In the genomic region with DNA sequence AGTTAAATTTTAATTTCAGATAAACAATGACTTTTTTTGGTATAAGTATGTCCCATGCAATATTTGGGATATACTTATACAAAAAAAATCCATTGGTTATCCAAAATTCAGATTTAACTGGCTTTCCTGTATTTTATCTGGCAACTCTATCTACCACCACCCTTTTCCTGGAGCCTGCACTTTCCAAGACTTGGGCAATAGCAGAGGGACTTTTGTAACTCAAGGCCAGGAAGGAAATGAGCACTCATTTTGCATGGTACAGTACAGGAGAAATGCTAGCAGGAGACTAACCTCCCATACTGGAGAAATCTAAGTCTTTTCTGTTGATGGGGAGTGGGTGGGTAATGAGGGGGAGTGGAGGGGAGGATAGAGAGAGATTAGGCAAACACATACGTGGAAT, we compare ENCODE assay signal across 35 cellular contexts. TPM values are rescaled to one million over a fixed set of nuclear protein-coding genes. Genes with fewer than 3 reads are reported as not detected.
"Had no signal": no experiment of that assay in that cellular context is flagged by ENCODE, and none has a peak within 500 bp of the region (broad histone marks: within the 10 kb centered on the region; RNA-seq: fewer than 3 reads in every experiment).

No MANE protein-coding gene starts in this region.

- ATAC-seq: activated CD4-positive, CD25-positive, alpha-beta regulatory T cell treated with anti-CD3 and anti-CD28 coated beads, Interleukin-2, amount 50 U/mL, for 24 hours; body of pancreas; left colon; naive thymus-derived CD4-positive, alpha-beta T cell; stimulated activated effector memory CD8-positive, alpha-beta T cell treated with anti-CD3 and anti-CD28 coated beads, Interleukin-12 subunit alpha, Interleukin-12 subunit beta, amount 100 ng/mL, for 72 hours had no signal

- H3K79me2 ChIP-seq: hepatocyte had no signal

- H3K4me3 Mint-ChIP-seq: activated naive CD8-positive, alpha-beta T cell; mesothelial cell of epicardium; naive thymus-derived CD4-positive, alpha-beta T cell; stimulated activated effector memory CD8-positive, alpha-beta T cell treated with anti-CD3 and anti-CD28 coated beads, Interleukin-12 subunit alpha, Interleukin-12 subunit beta, amount 100 ng/mL, for 72 hours; stimulated activated naive CD8-positive, alpha-beta T cell treated with anti-CD3 and anti-CD28 coated beads, Interleukin-15, Interleukin-2, amounts not matched to agents 100 ng/mL and 50 ng/mL, for 24 hours; type B pancreatic cell had no signal

- H3K27me3 Mint-ChIP-seq: activated naive CD8-positive, alpha-beta T cell; progenitor cell of endocrine pancreas; type B pancreatic cell had no signal

- H3K36me3 Mint-ChIP-seq: naive thymus-derived CD4-positive, alpha-beta T cell; stimulated activated effector memory CD8-positive, alpha-beta T cell treated with anti-CD3 and anti-CD28 coated beads, Interleukin-12 subunit alpha, Interleukin-12 subunit beta, amount 100 ng/mL, for 72 hours; type B pancreatic cell had no signal

- H2AFZ ChIP-seq: hepatocyte had no signal

- H3K27me3 ChIP-seq: body of pancreas, colonic mucosa, hepatocyte, ovary, sigmoid colon, uterus had no signal

- H3K9me3 ChIP-seq: adrenal gland, body of pancreas, colonic mucosa, ovary, sigmoid colon, thoracic aorta, uterus had no signal

- H3K36me3 ChIP-seq: adrenal gland, colonic mucosa, ovary, sigmoid colon, thoracic aorta, uterus, WERI-Rb-1 had no signal

- DNase-seq: activated CD4-positive, alpha-beta T cell treated with anti-CD3 and anti-CD28 coated beads for 48 hours; activated CD4-positive, alpha-beta T cell treated with anti-CD3 and anti-CD28 coated beads, Interleukin-2, amount 50 U/mL, for 48 hours; activated CD8-positive, alpha-beta memory T cell treated with anti-CD3 and anti-CD28 coated beads for 24 hours; activated effector memory CD4-positive, alpha-beta T cell treated with Interleukin-2 at 50 U/mL for 16 hours; activated naive CD4-positive, alpha-beta T cell treated with Interleukin-2 at 50 U/mL for 16 hours; adrenal gland; aorta; body of pancreas; colonic mucosa; dorsolateral prefrontal cortex; effector memory CD4-positive, alpha-beta T cell; erythroblast; left colon; naive thymus-derived CD4-positive, alpha-beta T cell; ovary; sigmoid colon; small intestine; stimulated activated CD4-positive, alpha-beta T cell treated with anti-CD3 and anti-CD28 coated beads, Interleukin-4, amount 100 ng/mL, for 24 hours; T-helper 9 cell; uterus; WERI-Rb-1 had no signal

- H3K4me1 ChIP-seq: adrenal gland, body of pancreas, colonic mucosa, sigmoid colon, uterus had no signal

- H3K27ac ChIP-seq: adrenal gland, body of pancreas, colonic mucosa, dorsolateral prefrontal cortex, hepatocyte, ovary, sigmoid colon, thoracic aorta, uterus, WERI-Rb-1 had no signal

- H3K27ac Mint-ChIP-seq: activated naive CD8-positive, alpha-beta T cell; mesothelial cell of epicardium; naive thymus-derived CD4-positive, alpha-beta T cell; progenitor cell of endocrine pancreas; stimulated activated effector memory CD8-positive, alpha-beta T cell treated with anti-CD3 and anti-CD28 coated beads, Interleukin-12 subunit alpha, Interleukin-12 subunit beta, amount 100 ng/mL, for 72 hours; stimulated activated naive CD8-positive, alpha-beta T cell treated with anti-CD3 and anti-CD28 coated beads, Interleukin-15, Interleukin-2, amounts not matched to agents 100 ng/mL and 50 ng/mL, for 24 hours; type B pancreatic cell had no signal

- H3K4me1 Mint-ChIP-seq: stimulated activated effector memory CD8-positive, alpha-beta T cell treated with anti-CD3 and anti-CD28 coated beads, Interleukin-12 subunit alpha, Interleukin-12 subunit beta, amount 100 ng/mL, for 72 hours had no signal

- H3K4me2 ChIP-seq: hepatocyte had no signal

- H3K4me3 ChIP-seq: adrenal gland, body of pancreas, colonic mucosa, dorsolateral prefrontal cortex, hepatocyte, ovary, sigmoid colon, thoracic aorta, uterus had no signal

RNA-seq across cellular contexts. Expression of gene PLAC1, which starts 37.7 kb away (rescaled TPM):
- total RNA-seq: adrenal gland; aorta; body of pancreas; colonic mucosa; frontal cortex; left colon; liver; naive thymus-derived CD4-positive, alpha-beta T cell; progenitor cell of endocrine pancreas; renal cortical epithelial cell; subcutaneous adipose tissue; thoracic aorta had no signal
- polyA plus RNA-seq: adrenal gland; liver; naive thymus-derived CD4-positive, alpha-beta T cell; neural cell had no signal
